ENCODE assay signal across 8 cellular contexts in the genomic region with DNA sequence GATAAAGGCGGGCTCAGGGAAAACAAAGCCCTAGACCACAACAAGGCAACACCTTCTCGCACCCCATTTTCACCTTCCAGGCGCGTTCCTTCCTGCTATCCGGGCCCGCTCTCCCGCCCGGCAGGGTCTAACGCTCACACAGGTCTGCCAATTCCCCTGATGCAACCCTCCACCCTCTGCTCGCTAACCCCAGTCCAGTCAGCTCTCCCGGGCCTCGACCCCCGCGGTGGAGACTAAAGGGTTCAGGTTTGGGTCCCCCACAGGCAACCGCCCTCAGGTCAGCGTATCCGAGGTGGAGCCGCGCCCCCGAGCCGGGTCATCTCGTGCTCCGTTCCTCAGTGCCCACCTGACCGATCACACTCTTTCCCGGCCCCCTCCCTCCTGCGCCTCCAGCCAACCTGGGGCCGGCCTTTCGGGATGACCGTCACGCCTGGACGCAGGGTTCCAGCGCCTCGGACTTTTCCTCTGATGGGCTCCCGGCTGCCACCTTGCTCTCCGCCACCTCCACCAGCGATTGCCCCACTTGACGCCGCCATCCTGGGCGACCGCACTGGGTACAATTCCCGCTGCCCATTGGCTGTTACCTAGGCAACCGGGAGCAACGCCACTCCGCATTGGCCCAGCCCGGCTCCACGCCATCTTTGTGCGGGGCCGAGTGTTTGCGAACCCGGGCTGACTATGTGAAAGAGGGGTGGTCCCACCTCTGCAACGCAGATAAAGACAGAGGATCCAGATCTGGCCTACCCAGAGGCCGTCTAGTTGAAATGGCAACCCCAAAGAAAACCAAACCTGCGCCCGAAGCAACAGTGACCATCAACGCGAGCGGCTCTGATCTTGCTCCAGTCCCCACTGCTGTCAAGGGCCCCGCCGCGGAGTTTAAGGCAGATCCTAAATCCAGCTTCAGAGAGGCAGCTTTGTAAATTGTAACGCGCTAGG. TPM values are rescaled to one million over a fixed set of nuclear protein-coding genes. Genes with fewer than 3 reads are reported as not detected.
A peak's percentile ranks its signal among the peaks of the same experiment; 100 is the strongest.
DNase-seq lines count a peak whose midpoint lies in the region; ATAC-seq and TF ChIP-seq lines count a peak whose summit lies in the region.

A gene (minus strand): TSS at position 552 of the 936 bp plus-strand sequence. CDS start 13,847 bp downstream, outside the sequence.

- TF ChIP-seq CTCF in transverse colon (IDR thresholded peaks at IDR 0.05), result no peak

- in situ Hi-C loops in transverse colon (cut with MboI; ENCODE audit: low pct_ligation_motif_present in 1 of 4, low pct_unique_long_range_greater_than_20kb in 1 of 4, low sequenced_read_pairs in 3 of 4), result no loop called here

- H3K36me3 ChIP-seq in transverse colon, result no peaks in the 10 kb centered on the region

- WGBS in transverse colon (ENCODE audit: low coverage in 1 of 2), 2 donors, result 0 to 3% methylated on average over 4 to 62 of the region's 62 CpGs

- H3K4me3 ChIP-seq in transverse colon, result peak within 1 kb of the TSS; percentile 58 to 71 (median 66)

- peaks cover 0 to 12% (median 6%) of the 10 kb centered on the region in 4 donors for H3K4me1 ChIP-seq in transverse colon

- peak within 1 kb of the TSS; percentile 39 to 71 (median 64) for H3K27ac ChIP-seq in transverse colon

- H3K9me3 ChIP-seq in transverse colon, result no peaks in the 10 kb centered on the region

- H3K27me3 ChIP-seq in transverse colon, result no peaks in the 10 kb centered on the region

- intact Hi-C loops in left cardiac atrium (cut with DNase I) (no loop called here), posterior cingulate gyrus (cut with DNase I) (no loop called here), transverse colon (cut with DNase I; ENCODE audit: low total_unique reads) (no loop called here)

- TF ChIP-seq EP300 in transverse colon (IDR thresholded peaks at IDR 0.05; ENCODE audit: low read depth), result no peak

- ATAC-seq in HG02623 (IDR thresholded peaks at IDR 0.05; ENCODE audit: unreplicated experiment) (peak; percentile 99), left cardiac atrium (peak; percentile 100)

- DNase-seq in NCI-H1417 treated with DMSO at 0.1 percent for 48 hours (lab: John Stamatoyannopoulos, UW), result peak; percentile 49
- peak; percentile 88 for DNase-seq in T follicular helper cell (ENCODE audit: low read depth)
- peak; percentile 90 for DNase-seq in amniotic stem cell (lab: John Stamatoyannopoulos, UW)
- peak; percentile 96 for DNase-seq in left cardiac atrium
- peak; percentile 95 to 99 (median 96) for DNase-seq in posterior cingulate gyrus
- peak; percentile 93 for DNase-seq in transverse colon

- TF ChIP-seq POLR2A in GM10847 (IDR thresholded peaks at IDR 0.05; ENCODE audit: extremely low read depth, insufficient read length) (peak; percentile 42), transverse colon (IDR thresholded peaks at IDR 0.05) (no peak)

RNA-seq across cellular contexts. Expression of the gene that starts here (rescaled TPM):
- 1 to 10 TPM; 7.0 to 8.3 TPM for total RNA-seq in left cardiac atrium
- 1 to 10 TPM in 1 of 4 donors, under 1 TPM in 2, not detected in 1; 0.95 to 1.8 (median 0.96) TPM for total RNA-seq in transverse colon

Comparison
In these comparisons a context has a peak if more than half of its experiments do, and no peak if none do; other contexts are left out.
1. Peak in every context shown above with its lines: DNase-seq, ATAC-seq, H3K4me3 ChIP-seq and H3K27ac ChIP-seq.